8 cellular contexts compared by ENCODE assay signal in genomic region chr12:48978291-48978740, GRCh38. TPM values are rescaled to one million over a fixed set of nuclear protein-coding genes. Genes with fewer than 3 reads are reported as not detected.
DNase-seq lines count a peak whose midpoint lies in the region; ATAC-seq and TF ChIP-seq lines count a peak whose summit lies in the region.

WNT1 (plus strand) TSS chr12:48978322; CDS start chr12:48978651, 329 bp downstream.

- H3K36me3 Mint-ChIP-seq in osteocyte (ENCODE audit: unreplicated experiment): peaks cover 1% of the 10 kb centered on the region

- H3K36me3 ChIP-seq in GM06990 (ENCODE audit: control insufficient read depth, insufficient read depth, low read length): no peaks in the 10 kb centered on the region
- H3K36me3 ChIP-seq in HUES6 (ENCODE audit: control insufficient read depth, insufficient read depth, low read length): no peaks in the 10 kb centered on the region
- no peaks in the 10 kb centered on the region for H3K36me3 ChIP-seq in adrenal gland (replicated peaks in 1 of 2)

- H3K9me3 ChIP-seq in HUES6 (ENCODE audit: control insufficient read depth, insufficient read depth, low read depth, low read length) (no peaks in the 10 kb centered on the region), adrenal gland (replicated peaks in 1 of 3) (no peaks in the 10 kb centered on the region)

- H3K27me3 Mint-ChIP-seq in osteocyte (ENCODE audit: unreplicated experiment): peaks cover 90% of the 10 kb centered on the region

- no peak for ATAC-seq in HG03378 (IDR thresholded peaks at IDR 0.05; ENCODE audit: unreplicated experiment)

- WGBS in adrenal gland, 4 donors: 1 to 3% (median 1%) methylated on average over 15 to 45 of the region's 45 CpGs; no CpG with 5 or more reads in 1 of the 4 donors

- peaks cover 40% of the 10 kb centered on the region for H3K4me1 Mint-ChIP-seq in osteocyte (ENCODE audit: unreplicated experiment)

- TF ChIP-seq CTCF in GM06990 (IDR thresholded peaks at IDR 0.05; ENCODE audit: insufficient read depth, low read length, poor library complexity, severe bottlenecking) (no peak), dorsolateral prefrontal cortex (IDR thresholded peaks at IDR 0.05 in 54 of 56, conservative IDR thresholded peaks at IDR 0.05 in 2 of 56; ENCODE audit: low read depth in 1 of 56, partially characterized antibody in 56 of 56) (peak in 6 of 56 donors; percentile 8 to 35 (median 17)), osteocyte (IDR thresholded peaks at IDR 0.05) (peak; percentile 38), adrenal gland (IDR thresholded peaks at IDR 0.05) (peak in 2 of 6 experiments; percentile 6 to 39)

- peak within 1 kb of the TSS; percentile 12 for H3K4me3 ChIP-seq in GM06990 (replicated peaks; ENCODE audit: low read depth, low read length)
- H3K4me3 ChIP-seq in HUES6 (ENCODE audit: low read depth, low read length): peak within 1 kb of the TSS; percentile 65
- H3K4me3 ChIP-seq in dorsolateral prefrontal cortex: peak within 1 kb of the TSS in 49 of 59 donors; percentile 2 to 62 (median 33)
- H3K4me3 ChIP-seq in adrenal gland: peak within 1 kb of the TSS in 1 of 4 donors; percentile 41

- H3K27me3 ChIP-seq in GM06990 (replicated peaks; ENCODE audit: control insufficient read depth, insufficient read depth, low read length) (peaks cover 19% of the 10 kb centered on the region), HUES6 (ENCODE audit: control insufficient read depth, insufficient read depth, low read length) (peaks cover 97% of the 10 kb centered on the region), dorsolateral prefrontal cortex (peaks cover 0 to 86% (median 54%) of the 10 kb centered on the region in 45 donors), adrenal gland (peaks cover 61% of the 10 kb centered on the region)

- H3K9me3 Mint-ChIP-seq in osteocyte (ENCODE audit: unreplicated experiment): no peaks in the 10 kb centered on the region

- DNase-seq in GM06990 (ENCODE audit: extremely low read depth, insufficient read length) (no peak), dorsolateral prefrontal cortex (no peak), osteocyte (ENCODE audit: extremely low spot score, unreplicated experiment) (no peak), LoVo (ENCODE audit: low spot score) (no peak), glomerular visceral epithelial cell (ENCODE audit: extremely low spot score) (no peak), adrenal gland (no peak)

- no peak within 1 kb of the TSS for H3K9ac ChIP-seq in HUES6 (ENCODE audit: low read length)

- no peak within 1 kb of the TSS for H3K27ac Mint-ChIP-seq in osteocyte (ENCODE audit: unreplicated experiment)

- TF ChIP-seq POLR2A in adrenal gland (IDR thresholded peaks at IDR 0.05): no peak

- no peak within 1 kb of the TSS for H3K4me3 Mint-ChIP-seq in osteocyte (ENCODE audit: unreplicated experiment)

- H3K27ac ChIP-seq in HUES6 (ENCODE audit: low read depth, low read length): no peak within 1 kb of the TSS
- H3K27ac ChIP-seq in dorsolateral prefrontal cortex: no peak within 1 kb of the TSS
- no peak within 1 kb of the TSS for H3K27ac ChIP-seq in adrenal gland

- intact Hi-C loops in dorsolateral prefrontal cortex (cut with DNase I): no loop called here
- intact Hi-C loops in adrenal gland (cut with DNase I): no loop called here

- H3K4me1 ChIP-seq in HUES6 (ENCODE audit: control insufficient read depth, insufficient read depth, low read length) (peaks cover 30% of the 10 kb centered on the region), adrenal gland (replicated peaks in 1 of 2) (peaks cover 11 to 36% of the 10 kb centered on the region in 2 donors)

RNA-seq across cellular contexts. Expression of gene WNT1, which starts in this region (rescaled TPM):
- total RNA-seq in dorsolateral prefrontal cortex (under 1 TPM in 6 of 120 experiments, not detected in 114; 0.43 to 0.67 (median 0.55) TPM), osteocyte (not detected in 2 replicates), adrenal gland (not detected)
- not detected for polyA plus RNA-seq in adrenal gland
